In genomic region chr3:168801792-168802191, GRCh38 we compare ENCODE assay signal across 12 cellular contexts.
DNase-seq lines count a peak whose midpoint lies in the region; ATAC-seq and TF ChIP-seq lines count a peak whose summit lies in the region.
"Had no signal": no experiment of that assay in that cellular context is flagged by ENCODE, and none has a peak within 500 bp of the region (broad histone marks: within the 10 kb centered on the region; RNA-seq: fewer than 3 reads in every experiment).

No MANE protein-coding gene starts in this region.

- POLR2A ChIA-PET in Caco-2 (lab: Charles Lee): no interaction called here

- CTCF ChIA-PET in Caco-2 (lab: Charles Lee): no interaction called here

- H3K27ac ChIP-seq in brain microvascular endothelial cell (no peak overlapping the region), esophagus muscularis mucosa (replicated peaks in 1 of 4) (no peak overlapping the region)
- H3K27ac ChIP-seq: transverse colon had no signal

- H3K4me3 ChIP-seq in brain microvascular endothelial cell (ENCODE audit: low read depth, low read length) (no peak overlapping the region), esophagus muscularis mucosa (no peak overlapping the region), Caco-2 (ENCODE audit: low read depth, low read length) (no peak overlapping the region)
- H3K4me3 ChIP-seq: transverse colon had no signal

- no peak overlapping the region for H3K27ac Mint-ChIP-seq in Caco-2 (ENCODE audit: unreplicated experiment)
- H3K27ac Mint-ChIP-seq: activated naive CD4-positive, alpha-beta T cell treated with anti-CD3 and anti-CD28 coated beads, Interleukin-2, amount 50 U/mL, for 24 hours; dendritic cell treated with granulocyte-macrophage colony-stimulating factor and Interleukin-4, amounts not matched to agents 40 ng/mL and 50 ng/mL, for 4 days had no signal

- TF ChIP-seq CTCF in brain microvascular endothelial cell (IDR thresholded peaks at IDR 0.05; ENCODE audit: low read depth, low read length, missing control alignments) (no peak), esophagus muscularis mucosa (IDR thresholded peaks at IDR 0.05) (no peak), Caco-2 (IDR thresholded peaks at IDR 0.05; ENCODE audit: insufficient read depth in 1 of 2, low read depth in 1 of 2, low read length in 1 of 2, severe bottlenecking in 1 of 2, unreplicated experiment in 1 of 2) (no peak)

- intact Hi-C loops in esophagus muscularis mucosa (cut with DNase I): no loop called here
- intact Hi-C loops in Caco-2 (cut with micrococcal nuclease; ENCODE audit: unreplicated experiment): no loop called here

- no peaks in the 10 kb centered on the region for H3K9me3 Mint-ChIP-seq in Caco-2 (ENCODE audit: unreplicated experiment)
- H3K9me3 Mint-ChIP-seq: activated naive CD4-positive, alpha-beta T cell treated with anti-CD3 and anti-CD28 coated beads, Interleukin-2, amount 50 U/mL, for 24 hours; dendritic cell treated with granulocyte-macrophage colony-stimulating factor and Interleukin-4, amounts not matched to agents 40 ng/mL and 50 ng/mL, for 4 days had no signal

- no peaks in the 10 kb centered on the region for H3K27me3 ChIP-seq in brain microvascular endothelial cell (replicated peaks)
- H3K27me3 ChIP-seq in esophagus muscularis mucosa: no peaks in the 10 kb centered on the region
- no peaks in the 10 kb centered on the region for H3K27me3 ChIP-seq in Caco-2 (replicated peaks; ENCODE audit: control insufficient read depth, insufficient read depth, low read length)
- H3K27me3 ChIP-seq: transverse colon had no signal

- H3K9me3 ChIP-seq in esophagus muscularis mucosa (no peaks in the 10 kb centered on the region), Caco-2 (no peaks in the 10 kb centered on the region)
- H3K9me3 ChIP-seq: transverse colon had no signal

- H3K4me1 Mint-ChIP-seq in Caco-2 (ENCODE audit: low read depth, unreplicated experiment): no peaks in the 10 kb centered on the region
- H3K4me1 Mint-ChIP-seq: activated naive CD4-positive, alpha-beta T cell treated with anti-CD3 and anti-CD28 coated beads, Interleukin-2, amount 50 U/mL, for 24 hours had no signal

- WGBS in esophagus muscularis mucosa: 78% methylated on average over 1 of the region's 1 CpG

- no TSS peak for BruUV-seq in Caco-2 (replicated peaks; lab: Mats Ljungman, UMichigan)

- no peaks in the 10 kb centered on the region for H3K36me3 ChIP-seq in brain microvascular endothelial cell (replicated peaks)
- no peaks in the 10 kb centered on the region for H3K36me3 ChIP-seq in esophagus muscularis mucosa
- no peaks in the 10 kb centered on the region for H3K36me3 ChIP-seq in Caco-2 (ENCODE audit: control insufficient read depth, insufficient read depth, low read length)
- H3K36me3 ChIP-seq: transverse colon had no signal

- peaks cover 3% of the 10 kb centered on the region for H3K27me3 Mint-ChIP-seq in Caco-2 (ENCODE audit: insufficient read depth, unreplicated experiment)
- H3K27me3 Mint-ChIP-seq: activated naive CD4-positive, alpha-beta T cell treated with anti-CD3 and anti-CD28 coated beads, Interleukin-2, amount 50 U/mL, for 24 hours; dendritic cell treated with granulocyte-macrophage colony-stimulating factor and Interleukin-4, amounts not matched to agents 40 ng/mL and 50 ng/mL, for 4 days had no signal

- no peak for ATAC-seq in HG02870 (IDR thresholded peaks at IDR 0.05; ENCODE audit: unreplicated experiment)

- in situ Hi-C loops in brain microvascular endothelial cell (cut with HindIII; ENCODE audit: low pct_ligation_motif_present, low sequenced_read_pairs): no loop called here

- no peak overlapping the region for H3K4me3 Mint-ChIP-seq in Caco-2 (ENCODE audit: unreplicated experiment)
- H3K4me3 Mint-ChIP-seq: activated naive CD4-positive, alpha-beta T cell treated with anti-CD3 and anti-CD28 coated beads, Interleukin-2, amount 50 U/mL, for 24 hours; dendritic cell treated with granulocyte-macrophage colony-stimulating factor and Interleukin-4, amounts not matched to agents 40 ng/mL and 50 ng/mL, for 4 days had no signal

- H3K4me1 ChIP-seq in esophagus muscularis mucosa: peaks cover 0 to 3% (median 2%) of the 10 kb centered on the region in 4 donors
- H3K4me1 ChIP-seq in Caco-2: no peaks in the 10 kb centered on the region
- H3K4me1 ChIP-seq: transverse colon had no signal

- peak; percentile 75 for DNase-seq in A172 (ENCODE audit: low spot score)
- DNase-seq in HCEC 1CT: peak; percentile 80
- peak; percentile 24 for DNase-seq in brain microvascular endothelial cell
- DNase-seq in hepatic stellate cell (ENCODE audit: low spot score): peak; percentile 53
- no peak for DNase-seq in esophagus muscularis mucosa (ENCODE audit: extremely low spot score)
- DNase-seq in T-helper 2 cell: no peak
- no peak for DNase-seq in Caco-2
- DNase-seq: stimulated activated CD4-positive, alpha-beta T cell treated with anti-CD3 and anti-CD28 coated beads, Interleukin-12 subunit alpha, Interleukin-12 subunit beta, amount 100 ng/mL, for 4 hours; transverse colon had no signal

- no peak for TF ChIP-seq EP300 in esophagus muscularis mucosa (IDR thresholded peaks at IDR 0.05)

- no peaks in the 10 kb centered on the region for H3K36me3 Mint-ChIP-seq in Caco-2 (ENCODE audit: insufficient read depth, unreplicated experiment)
- H3K36me3 Mint-ChIP-seq: activated naive CD4-positive, alpha-beta T cell treated with anti-CD3 and anti-CD28 coated beads, Interleukin-2, amount 50 U/mL, for 24 hours had no signal

- TF ChIP-seq POLR2A in esophagus muscularis mucosa (IDR thresholded peaks at IDR 0.05; ENCODE audit: low read depth): no peak

Comparison
In these comparisons a context has a peak if more than half of its experiments do, and no peak if none do; other contexts are left out.
1. DNase-seq: peak in A172 (single experiment), HCEC 1CT (single experiment), brain microvascular endothelial cell (single experiment) and hepatic stellate cell (single experiment); none in esophagus muscularis mucosa (single experiment), T-helper 2 cell (0 of 5) and Caco-2 (0 of 2).